ENCODE assay signal across 7 cellular contexts in genomic region chr19:55444720-55445045, GRCh38. TPM values are rescaled to one million over a fixed set of nuclear protein-coding genes. Genes with fewer than 3 reads are reported as not detected.
"Had no signal": no experiment of that assay in that cellular context is flagged by ENCODE, and none has a peak within 500 bp of the region (broad histone marks: within the 10 kb centered on the region; RNA-seq: fewer than 3 reads in every experiment).

No MANE protein-coding gene starts in this region.

- H3K27ac Mint-ChIP-seq: GM23338, H9 had no signal

- H3K9me3 Mint-ChIP-seq: GM23338 had no signal

- H3K27ac ChIP-seq: HL-60 had no signal

- ATAC-seq: GM23338, HepG2 had no signal

- DNase-seq: H9, HCEC 1CT had no signal

- H3K4me3 ChIP-seq: GM23338 had no signal

- H3K36me3 Mint-ChIP-seq: IgD-negative memory B cell had no signal

RNA-seq across cellular contexts. Expression of gene SHISA7, which starts 1.6 kb away (rescaled TPM):
- total RNA-seq: HepG2, HT1080 had no signal

RNA-seq across cellular contexts. Expression of gene C19orf85, which starts 19.9 kb away (rescaled TPM):
- total RNA-seq: HepG2, HT1080 had no signal
